In genomic region chr6:62090442-62091229, GRCh38 we compare ENCODE assay signal across 27 cellular contexts.
"Had no signal": no experiment of that assay in that cellular context is flagged by ENCODE, and none has a peak within 500 bp of the region (broad histone marks: within the 10 kb centered on the region; RNA-seq: fewer than 3 reads in every experiment).

No MANE protein-coding gene starts in this region.

- H3K27ac Mint-ChIP-seq: activated CD4-positive, alpha-beta T cell treated with anti-CD3 and anti-CD28 coated beads, Interleukin-2, amount 10 ng/mL, durations not matched to agents 24 days and 14 days; activated CD8-positive, alpha-beta T cell treated with anti-CD3 and anti-CD28 coated beads, Interleukin-2, amount 10 ng/mL, durations not matched to agents 7 days and 5 days; activated naive CD4-positive, alpha-beta T cell treated with anti-CD3 and anti-CD28 coated beads for 36 hours; activated naive CD4-positive, alpha-beta T cell treated with anti-CD3 and anti-CD28 coated beads, Interleukin-2, amount 50 U/mL, for 72 hours; activated T-cell treated with anti-CD3 and anti-CD28 coated beads, Interleukin-2, amount 50 U/mL, for 24 hours; activated T-helper 2 cell treated with anti-CD3 and anti-CD28 coated beads, Interferon-gamma antibody, Interleukin-2, Interleukin-4, amounts not matched to agents 10 μg/mL and 5 μg/mL and 100 μg/mL, durations not matched to agents 14 hours and 24 hours and 36 hours had no signal

- H3K4me1 Mint-ChIP-seq: activated CD4-positive, alpha-beta T cell treated with anti-CD3 and anti-CD28 coated beads, Interleukin-2, amount 10 ng/mL, durations not matched to agents 24 days and 14 days had no signal

- DNase-seq: activated CD4-positive, alpha-beta T cell treated with anti-CD3 and anti-CD28 coated beads, Interleukin-2, amount 10 ng/mL, durations not matched to agents 24 days and 14 days; activated CD4-positive, alpha-beta T cell treated with anti-CD3 and anti-CD28 coated beads, Interleukin-2, amount 50 U/mL, for 48 hours; activated CD8-positive, alpha-beta T cell treated with anti-CD3 and anti-CD28 coated beads, Interleukin-2, amount 10 ng/mL, durations not matched to agents 7 days and 5 days; activated gamma-delta T cell; activated naive CD4-positive, alpha-beta T cell treated with anti-CD3 and anti-CD28 coated beads for 36 hours; activated T-cell treated with anti-CD3 and anti-CD28 coated beads, Interleukin-2, amount 50 U/mL, for 24 hours; adrenal gland; body of pancreas; Kasumi-1; KBM-7; MG63; NCI-H1048; NCI-H1436 treated with DMSO at 0.1 percent for 48 hours; NCI-H1694 treated with DMSO at 0.1 percent for 48 hours; NCI-H2029; NCI-H345; NCI-H524 treated with DMSO at 0.1 percent for 48 hours; PC-9; SW 1271; T-helper 1 cell; T1000; WERI-Rb-1 had no signal

- ATAC-seq: activated CD8-positive, alpha-beta T cell treated with anti-CD3 and anti-CD28 coated beads, Interleukin-2, amount 10 ng/mL, durations not matched to agents 7 days and 5 days; activated naive CD4-positive, alpha-beta T cell treated with anti-CD3 and anti-CD28 coated beads, Interleukin-2, amount 50 U/mL, for 72 hours; body of pancreas; Right ventricle myocardium inferior had no signal

- H3K9me3 ChIP-seq: adrenal gland, body of pancreas, breast epithelium, MG63 had no signal

- H3K27ac ChIP-seq: adrenal gland, body of pancreas, breast epithelium, PC-9, RWPE1, WERI-Rb-1 had no signal

- H3K4me2 ChIP-seq: PC-9 had no signal

- H3K27me3 Mint-ChIP-seq: activated CD4-positive, alpha-beta T cell treated with anti-CD3 and anti-CD28 coated beads, Interleukin-2, amount 10 ng/mL, durations not matched to agents 24 days and 14 days; activated T-cell treated with anti-CD3 and anti-CD28 coated beads, Interleukin-2, amount 50 U/mL, for 24 hours had no signal

- H3K36me3 Mint-ChIP-seq: activated naive CD4-positive, alpha-beta T cell treated with anti-CD3 and anti-CD28 coated beads, Interleukin-2, amount 50 U/mL, for 72 hours had no signal

- H3K36me3 ChIP-seq: adrenal gland, breast epithelium, MG63, WERI-Rb-1 had no signal

- H3K27me3 ChIP-seq: adrenal gland, body of pancreas, breast epithelium, MG63 had no signal

- H3K4me3 Mint-ChIP-seq: activated CD4-positive, alpha-beta T cell treated with anti-CD3 and anti-CD28 coated beads, Interleukin-2, amount 10 ng/mL, durations not matched to agents 24 days and 14 days; activated CD8-positive, alpha-beta T cell treated with anti-CD3 and anti-CD28 coated beads, Interleukin-2, amount 10 ng/mL, durations not matched to agents 7 days and 5 days; activated naive CD4-positive, alpha-beta T cell treated with anti-CD3 and anti-CD28 coated beads for 36 hours; activated T-cell treated with anti-CD3 and anti-CD28 coated beads, Interleukin-2, amount 50 U/mL, for 24 hours had no signal

- H2AFZ ChIP-seq: PC-9 had no signal

- H3K4me3 ChIP-seq: adrenal gland, body of pancreas, breast epithelium, MG63, PC-9 had no signal

- H3K4me1 ChIP-seq: adrenal gland, body of pancreas, breast epithelium had no signal
